In the genomic region with DNA sequence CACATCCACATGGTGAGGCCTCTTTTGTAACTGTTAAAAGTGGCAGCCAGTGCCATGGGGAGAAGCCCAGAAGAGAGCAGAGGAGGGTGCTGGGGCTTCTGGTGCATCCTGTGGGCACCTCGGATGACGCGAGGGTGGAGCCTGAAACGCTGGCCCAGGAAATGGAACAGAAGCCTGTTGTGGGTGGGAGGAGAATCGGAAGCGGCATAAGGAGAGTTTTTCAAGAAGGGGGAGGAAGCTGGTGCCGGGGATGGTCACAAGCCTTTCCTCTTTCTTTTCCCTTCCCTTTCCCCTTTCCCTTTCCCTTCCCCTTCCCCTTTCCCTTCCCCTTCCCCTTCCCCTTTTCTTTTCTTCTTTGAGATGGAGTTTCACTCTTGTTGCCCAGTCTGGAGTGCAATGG, we compare ENCODE assay signal across 24 cellular contexts. TPM values are rescaled to one million over a fixed set of nuclear protein-coding genes. Genes with fewer than 3 reads are reported as not detected.
A peak's percentile ranks its signal among the peaks of the same experiment; 100 is the strongest.
DNase-seq lines count a peak whose midpoint lies in the region; ATAC-seq and TF ChIP-seq lines count a peak whose summit lies in the region.
"Had no signal": no experiment of that assay in that cellular context is flagged by ENCODE, and none has a peak within 500 bp of the region (broad histone marks: within the 10 kb centered on the region; RNA-seq: fewer than 3 reads in every experiment).

No MANE protein-coding gene starts in this region.

- H3K79me2 ChIP-seq in PC-9 (ENCODE audit: low read depth) (0 out of 2 replicates have a peak, but pooled peaks cover 4% of the 10 kb centered on the region), mesendoderm (ENCODE audit: control insufficient read depth, insufficient read depth, low read length) (no peaks in the 10 kb centered on the region), Karpas-422 (ENCODE audit: low read length) (no peaks in the 10 kb centered on the region)

- no peak overlapping the region for H2BK15ac ChIP-seq in mesendoderm (replicated peaks; ENCODE audit: low read depth)

- H3F3A ChIP-seq in PC-9 (ENCODE audit: insufficient read depth, low read depth), result no peaks in the 10 kb centered on the region; the same call in 1 of the 2 replicates

- no peak overlapping the region for H4K5ac ChIP-seq in mesendoderm (ENCODE audit: low read length)

- intact Hi-C loops in left ventricle myocardium inferior (cut with micrococcal nuclease) (no loop called here), PC-9 (cut with micrococcal nuclease; ENCODE audit: unreplicated experiment) (no loop called here)

- H4K20me1 ChIP-seq in PC-9 (ENCODE audit: insufficient read depth), result no peaks in the 10 kb centered on the region
- no peaks in the 10 kb centered on the region for H4K20me1 ChIP-seq in Karpas-422 (ENCODE audit: insufficient read depth, low read depth, low read length)

- H2AFZ ChIP-seq in PC-9 (no peak overlapping the region), Karpas-422 (ENCODE audit: low read length) (no peak overlapping the region)

- no peak overlapping the region for H3K23ac ChIP-seq in mesendoderm (ENCODE audit: low read length)

- no peak overlapping the region for H2BK5ac ChIP-seq in mesendoderm (ENCODE audit: low read length)

- H3K27ac ChIP-seq in right atrium auricular region (peak overlapping the region in 1 of 2 donors; percentile 64), left ventricle myocardium inferior (replicated peaks) (no peak overlapping the region), PC-9 (no peak overlapping the region), mesendoderm (ENCODE audit: low read depth, low read length) (no peak overlapping the region), Karpas-422 (ENCODE audit: low read length) (no peak overlapping the region)
- H3K27ac ChIP-seq: adrenal gland, suprapubic skin had no signal

- TF ChIP-seq CTCF in right atrium auricular region (IDR thresholded peaks at IDR 0.05) (no peak), left ventricle myocardium inferior (IDR thresholded peaks at IDR 0.05; ENCODE audit: borderline replicate concordance) (no peak), PC-9 (conservative IDR thresholded peaks at IDR 0.05) (0 out of 2 replicates have a peak, but pooled peaks have one; percentile 1)

- no peak for ATAC-seq in GM21447 (IDR thresholded peaks at IDR 0.05; ENCODE audit: unreplicated experiment)
- ATAC-seq in GM19452 (IDR thresholded peaks at IDR 0.05; ENCODE audit: unreplicated experiment), result no peak
- ATAC-seq: left colon, natural killer cell had no signal

- no peak overlapping the region for H2AK5ac ChIP-seq in mesendoderm (ENCODE audit: low read length)

- H3K79me1 ChIP-seq in mesendoderm (ENCODE audit: low read length), result no peaks in the 10 kb centered on the region

- H3K18ac ChIP-seq in mesendoderm (ENCODE audit: low read length), result no peak overlapping the region

- no peak overlapping the region for H3K4ac ChIP-seq in mesendoderm (ENCODE audit: low read depth, low read length)

- H3K4me2 ChIP-seq in PC-9 (no peak overlapping the region), mesendoderm (ENCODE audit: low read length) (no peak overlapping the region), Karpas-422 (ENCODE audit: low read depth, low read length, poor library complexity, severe bottlenecking) (no peak overlapping the region)

- H3K4me1 ChIP-seq in right atrium auricular region, result peaks cover 0 to 17% of the 10 kb centered on the region in 2 donors
- H3K4me1 ChIP-seq in left ventricle myocardium inferior, result peaks cover 46% of the 10 kb centered on the region
- peaks cover 10% of the 10 kb centered on the region for H3K4me1 ChIP-seq in PC-9 (replicated peaks; ENCODE audit: insufficient read depth)
- H3K4me1 ChIP-seq in mesendoderm (ENCODE audit: control insufficient read depth, low read depth, low read length), result peaks cover 4% of the 10 kb centered on the region
- peaks cover 21% of the 10 kb centered on the region for H3K4me1 ChIP-seq in Karpas-422 (ENCODE audit: low read length)
- H3K4me1 ChIP-seq: adrenal gland, breast epithelium, pancreas had no signal

- no CpG with 5 or more reads among the region's 7 CpGs for WGBS in mesendoderm (ENCODE audit: extremely low coverage, insufficient coverage, low lambda C conversion rate)

- no TSS peak for BruUV-seq in PC-9 (replicated peaks; lab: Mats Ljungman, UMichigan)

- POLR2A ChIA-PET in PC-9 (lab: Charles Lee; ENCODE audit: unreplicated experiment), result no interaction called here

- H3K36me3 ChIP-seq in right atrium auricular region, result no peaks in the 10 kb centered on the region
- H3K36me3 ChIP-seq in left ventricle myocardium inferior, result no peaks in the 10 kb centered on the region
- H3K36me3 ChIP-seq in PC-9 (ENCODE audit: low read depth), result no peaks in the 10 kb centered on the region
- no peaks in the 10 kb centered on the region for H3K36me3 ChIP-seq in mesendoderm (ENCODE audit: control insufficient read depth, insufficient read depth, low read length)
- H3K36me3 ChIP-seq in Karpas-422 (ENCODE audit: insufficient read depth, low read length), result no peaks in the 10 kb centered on the region
- H3K36me3 ChIP-seq: adrenal gland, breast epithelium, pancreas, suprapubic skin had no signal

- H3K9me3 ChIP-seq in right atrium auricular region, result no peaks in the 10 kb centered on the region
- H3K9me3 ChIP-seq in left ventricle myocardium inferior (replicated peaks), result no peaks in the 10 kb centered on the region
- no peaks in the 10 kb centered on the region for H3K9me3 ChIP-seq in PC-9 (ENCODE audit: insufficient read depth, low read depth)
- no peaks in the 10 kb centered on the region for H3K9me3 ChIP-seq in Karpas-422 (ENCODE audit: low read length)
- H3K9me3 ChIP-seq: adrenal gland, breast epithelium, pancreas, suprapubic skin had no signal

- no peak overlapping the region for H4K8ac ChIP-seq in mesendoderm (ENCODE audit: low read depth, low read length)

- H3K9ac ChIP-seq in mesendoderm (ENCODE audit: low read length) (no peak overlapping the region), Karpas-422 (ENCODE audit: low read length) (no peak overlapping the region)

- H3K4me3 ChIP-seq in right atrium auricular region, result no peak overlapping the region
- H3K4me3 ChIP-seq in left ventricle myocardium inferior, result no peak overlapping the region
- no peak overlapping the region for H3K4me3 ChIP-seq in PC-9
- no peak overlapping the region for H3K4me3 ChIP-seq in mesendoderm (ENCODE audit: low read length)
- no peak overlapping the region for H3K4me3 ChIP-seq in Karpas-422 (ENCODE audit: low read length)
- H3K4me3 ChIP-seq: adrenal gland, breast epithelium, pancreas, suprapubic skin had no signal

- CTCF ChIA-PET in PC-9 (lab: Charles Lee), result no interaction called here

- H3K56ac ChIP-seq in mesendoderm (ENCODE audit: low read length), result peak overlapping the region; percentile 15

- H3K27me3 ChIP-seq in right atrium auricular region (no peaks in the 10 kb centered on the region), left ventricle myocardium inferior (ENCODE audit: low read depth) (no peaks in the 10 kb centered on the region), PC-9 (ENCODE audit: insufficient read depth, low read depth) (no peaks in the 10 kb centered on the region), mesendoderm (ENCODE audit: insufficient read depth, low read length, poor library complexity) (no peaks in the 10 kb centered on the region), Karpas-422 (ENCODE audit: low read length) (0 out of 2 replicates have a peak, but pooled peaks cover 2% of the 10 kb centered on the region)
- H3K27me3 ChIP-seq: adrenal gland, breast epithelium, pancreas, suprapubic skin had no signal

- DNase-seq in right atrium auricular region (ENCODE audit: low spot score) (peak; percentile 38), left ventricle myocardium inferior (no peak), PC-9 (no peak), mesendoderm (no peak), Karpas-422 (no peak)
- DNase-seq: activated CD4-positive, alpha-beta T cell treated with anti-CD3 and anti-CD28 coated beads, Interleukin-2, amount 10 ng/mL, durations not matched to agents 7 days and 5 days; activated gamma-delta T cell; CD4-positive, alpha-beta memory T cell; DMS153; GF-D8; left colon; natural killer cell; NCI-H1092 treated with DMSO at 0.1 percent for 48 hours; NCI-H2029 treated with DMSO at 0.1 percent for 48 hours; NCI-H345; NCI-H82; pancreas; stimulated activated CD4-positive, alpha-beta T cell treated with anti-CD3 and anti-CD28 coated beads, Interleukin-15, amount 100 ng/mL, for 24 hours; T-helper 1 cell had no signal

- H3K9me2 ChIP-seq in PC-9 (ENCODE audit: insufficient read depth) (no peaks in the 10 kb centered on the region), Karpas-422 (replicated peaks; ENCODE audit: insufficient read depth, low read length) (no peaks in the 10 kb centered on the region)

- no peak overlapping the region for H2BK120ac ChIP-seq in mesendoderm (ENCODE audit: low read depth, low read length)

RNA-seq across cellular contexts. Expression of gene ANKRD33B, which starts 12.9 kb away (rescaled TPM):
- total RNA-seq in right atrium auricular region, result 1 to 10 TPM; 1.2 to 4.7 TPM
- total RNA-seq in left ventricle myocardium inferior, result 15.2 TPM
- 32.1 and 37.4 TPM in 2 replicates for total RNA-seq in PC-9 (2021)
- 4.1 TPM for polyA plus RNA-seq in mesendoderm (2013, experiment 1 of 2)
- polyA plus RNA-seq in mesendoderm (2013, experiment 2 of 2), result 4.1 TPM
- 0.48 and 0.90 TPM in 2 replicates for total RNA-seq in Karpas-422 (2014; rRNA removed; shearing (Covaris generic); ENCODE audit: low replicate concordance)
